In the genomic region with DNA sequence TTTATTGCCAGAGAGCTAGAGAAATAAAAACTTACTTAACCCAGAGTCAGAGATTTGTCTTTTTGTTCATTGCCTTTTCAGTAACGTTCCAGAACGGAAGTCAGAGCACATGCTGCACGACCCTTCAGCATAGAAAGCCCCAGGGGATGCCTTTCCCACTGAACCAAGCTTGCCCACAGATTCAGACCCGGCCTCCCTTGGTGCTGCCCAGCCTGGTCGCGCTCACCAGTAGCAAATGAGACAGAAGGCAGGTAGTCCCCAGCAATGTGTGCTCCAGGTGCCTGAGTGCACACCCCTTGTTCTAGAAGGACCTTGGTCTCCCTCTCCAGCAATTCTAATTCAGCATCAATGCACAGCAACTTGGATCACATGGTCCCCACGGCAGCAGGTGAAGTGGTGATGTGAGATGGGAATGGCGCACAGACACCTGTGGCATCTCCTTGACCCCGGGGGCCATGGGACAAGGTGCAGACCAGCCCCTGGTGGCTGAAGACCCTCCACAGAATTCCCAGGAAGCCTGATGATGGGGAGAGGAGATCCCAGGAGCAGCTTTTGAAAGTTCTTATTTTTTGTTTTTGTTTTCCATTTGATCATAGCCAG, we compare ENCODE assay signal across 22 cellular contexts.
"Had no signal": no experiment of that assay in that cellular context is flagged by ENCODE, and none has a peak within 500 bp of the region (broad histone marks: within the 10 kb centered on the region; RNA-seq: fewer than 3 reads in every experiment).

No MANE protein-coding gene starts in this region.

- FAIRE-seq: K562, RCC 7860 had no signal

- DNase-seq: Kasumi-1, MM.1S, MV-4-11, NCI-H1048, NCI-H1105, NCI-H1417, NCI-H1436 treated with DMSO at 0.1 percent for 48 hours, NCI-H1694, NCI-H187 treated with DMSO at 0.1 percent for 48 hours, NCI-H2029 treated with DMSO at 0.1 percent for 48 hours, NCI-H2171 treated with DMSO at 0.1 percent for 48 hours, NCI-H524, NCI-H526 treated with DMSO at 0.1 percent for 48 hours, NCI-H774, Right ventricle myocardium superior, RPMI8226, SIG-M5 had no signal

- H3K4me1 ChIP-seq: SJSA1 had no signal

- H3K9me3 ChIP-seq: SJSA1 had no signal

- H3K27me3 ChIP-seq: SJSA1 had no signal

- H3K4me2 ChIP-seq: KMS-11 had no signal

- ATAC-seq: K562 had no signal

- H3K27ac ChIP-seq: KMS-11, SJSA1, SK-N-MC had no signal

- H3K4me3 ChIP-seq: K562, SJSA1, SK-N-MC had no signal

- H3K9ac ChIP-seq: KMS-11 had no signal

- H3K36me3 ChIP-seq: SJSA1 had no signal
